1 cellular context compared by ENCODE assay signal in the genomic region with DNA sequence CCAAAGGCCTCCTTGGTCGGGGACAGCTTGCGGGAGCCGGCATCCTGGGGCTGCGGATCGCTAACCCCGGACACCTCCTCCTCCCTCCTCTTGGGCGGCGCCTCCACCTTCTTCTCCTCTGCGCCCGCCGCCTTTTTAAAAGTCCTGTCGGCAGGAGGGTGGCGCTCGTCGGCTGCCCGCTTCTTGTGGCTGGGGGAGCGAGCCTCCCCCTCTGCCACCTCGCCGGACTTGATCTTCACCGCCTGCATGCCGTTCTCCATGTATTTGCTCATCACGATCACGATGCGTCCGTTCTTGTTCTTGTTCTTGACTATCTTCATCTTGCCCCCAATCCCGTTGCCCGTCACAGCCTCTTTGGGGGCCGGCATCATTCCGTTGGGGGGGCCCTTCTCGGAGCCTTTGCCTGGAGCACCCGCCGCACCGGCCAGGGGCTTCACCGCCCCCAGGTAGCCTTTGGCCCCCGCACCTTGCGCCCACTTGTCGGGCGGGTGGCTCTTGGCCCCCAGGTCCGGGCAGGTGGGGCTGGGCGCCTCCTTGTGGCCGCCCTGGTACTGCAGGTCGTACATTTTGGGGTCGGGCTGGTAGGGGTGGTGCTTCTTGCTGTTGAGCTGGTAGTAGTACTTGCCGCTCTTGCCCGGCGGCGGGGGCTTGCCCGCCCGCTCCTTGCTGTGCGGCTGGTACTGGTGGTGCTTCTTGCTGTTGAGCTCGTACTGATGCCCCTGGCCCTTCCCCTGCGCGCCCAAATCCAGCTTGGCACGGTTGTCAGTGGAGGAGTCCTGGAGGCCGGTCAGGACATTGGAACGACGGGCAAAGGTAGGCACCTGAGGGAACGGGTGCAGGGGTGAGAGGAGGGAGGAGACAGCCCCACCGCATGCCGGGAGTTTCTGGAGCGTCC.
A peak's percentile ranks its signal among the peaks of the same experiment; 100 is the strongest.
TF ChIP-seq lines count a peak whose summit lies in the region.

No MANE protein-coding gene starts in this region.

TF ChIP-seq in HepG2, 621 proteins besides CTCF, POLR2A, EP300 and RAD21 (continued from another document and continues in another):
- TF ChIP-seq DMTF1 (CRISPR knock-in tag; IDR thresholded peaks at IDR 0.05) (no peak), SATB2 (CRISPR knock-in tag; IDR thresholded peaks at IDR 0.05) (no peak), ZNF260 (CRISPR knock-in tag; IDR thresholded peaks at IDR 0.05; ENCODE audit: borderline replicate concordance, low read depth) (no peak), ZNF350 (CRISPR knock-in tag; IDR thresholded peaks at IDR 0.05; ENCODE audit: borderline replicate concordance, low read depth) (peak; percentile 55; the same call in 1 of the 2 replicates), BCL6 (CRISPR knock-in tag; IDR thresholded peaks at IDR 0.05) (no peak), TOPORS (CRISPR knock-in tag; IDR thresholded peaks at IDR 0.05) (no peak), MXD4 (CRISPR knock-in tag; IDR thresholded peaks at IDR 0.05) (no peak), ZBTB7B (CRISPR knock-in tag; IDR thresholded peaks at IDR 0.05) (peak; percentile 82), ZBTB43 (CRISPR knock-in tag; conservative IDR thresholded peaks at IDR 0.05) (no peak), MTA3 (CRISPR knock-in tag; IDR thresholded peaks at IDR 0.05) (no peak)
- TF ChIP-seq, protein P1, sequence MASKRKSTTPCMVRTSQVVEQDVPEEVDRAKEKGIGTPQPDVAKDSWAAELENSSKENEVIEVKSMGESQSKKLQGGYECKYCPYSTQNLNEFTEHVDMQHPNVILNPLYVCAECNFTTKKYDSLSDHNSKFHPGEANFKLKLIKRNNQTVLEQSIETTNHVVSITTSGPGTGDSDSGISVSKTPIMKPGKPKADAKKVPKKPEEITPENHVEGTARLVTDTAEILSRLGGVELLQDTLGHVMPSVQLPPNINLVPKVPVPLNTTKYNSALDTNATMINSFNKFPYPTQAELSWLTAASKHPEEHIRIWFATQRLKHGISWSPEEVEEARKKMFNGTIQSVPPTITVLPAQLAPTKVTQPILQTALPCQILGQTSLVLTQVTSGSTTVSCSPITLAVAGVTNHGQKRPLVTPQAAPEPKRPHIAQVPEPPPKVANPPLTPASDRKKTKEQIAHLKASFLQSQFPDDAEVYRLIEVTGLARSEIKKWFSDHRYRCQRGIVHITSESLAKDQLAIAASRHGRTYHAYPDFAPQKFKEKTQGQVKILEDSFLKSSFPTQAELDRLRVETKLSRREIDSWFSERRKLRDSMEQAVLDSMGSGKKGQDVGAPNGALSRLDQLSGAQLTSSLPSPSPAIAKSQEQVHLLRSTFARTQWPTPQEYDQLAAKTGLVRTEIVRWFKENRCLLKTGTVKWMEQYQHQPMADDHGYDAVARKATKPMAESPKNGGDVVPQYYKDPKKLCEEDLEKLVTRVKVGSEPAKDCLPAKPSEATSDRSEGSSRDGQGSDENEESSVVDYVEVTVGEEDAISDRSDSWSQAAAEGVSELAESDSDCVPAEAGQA (IDR thresholded peaks at IDR 0.05; ENCODE audit: low read depth) = 0 out of 2 replicates have a peak, but pooled peaks have one; percentile 31
- TF ChIP-seq, protein P1 (CRISPR knock-in tag; IDR thresholded peaks at IDR 0.05; ENCODE audit: borderline replicate concordance) = no peak
- TF ChIP-seq, protein P2, sequence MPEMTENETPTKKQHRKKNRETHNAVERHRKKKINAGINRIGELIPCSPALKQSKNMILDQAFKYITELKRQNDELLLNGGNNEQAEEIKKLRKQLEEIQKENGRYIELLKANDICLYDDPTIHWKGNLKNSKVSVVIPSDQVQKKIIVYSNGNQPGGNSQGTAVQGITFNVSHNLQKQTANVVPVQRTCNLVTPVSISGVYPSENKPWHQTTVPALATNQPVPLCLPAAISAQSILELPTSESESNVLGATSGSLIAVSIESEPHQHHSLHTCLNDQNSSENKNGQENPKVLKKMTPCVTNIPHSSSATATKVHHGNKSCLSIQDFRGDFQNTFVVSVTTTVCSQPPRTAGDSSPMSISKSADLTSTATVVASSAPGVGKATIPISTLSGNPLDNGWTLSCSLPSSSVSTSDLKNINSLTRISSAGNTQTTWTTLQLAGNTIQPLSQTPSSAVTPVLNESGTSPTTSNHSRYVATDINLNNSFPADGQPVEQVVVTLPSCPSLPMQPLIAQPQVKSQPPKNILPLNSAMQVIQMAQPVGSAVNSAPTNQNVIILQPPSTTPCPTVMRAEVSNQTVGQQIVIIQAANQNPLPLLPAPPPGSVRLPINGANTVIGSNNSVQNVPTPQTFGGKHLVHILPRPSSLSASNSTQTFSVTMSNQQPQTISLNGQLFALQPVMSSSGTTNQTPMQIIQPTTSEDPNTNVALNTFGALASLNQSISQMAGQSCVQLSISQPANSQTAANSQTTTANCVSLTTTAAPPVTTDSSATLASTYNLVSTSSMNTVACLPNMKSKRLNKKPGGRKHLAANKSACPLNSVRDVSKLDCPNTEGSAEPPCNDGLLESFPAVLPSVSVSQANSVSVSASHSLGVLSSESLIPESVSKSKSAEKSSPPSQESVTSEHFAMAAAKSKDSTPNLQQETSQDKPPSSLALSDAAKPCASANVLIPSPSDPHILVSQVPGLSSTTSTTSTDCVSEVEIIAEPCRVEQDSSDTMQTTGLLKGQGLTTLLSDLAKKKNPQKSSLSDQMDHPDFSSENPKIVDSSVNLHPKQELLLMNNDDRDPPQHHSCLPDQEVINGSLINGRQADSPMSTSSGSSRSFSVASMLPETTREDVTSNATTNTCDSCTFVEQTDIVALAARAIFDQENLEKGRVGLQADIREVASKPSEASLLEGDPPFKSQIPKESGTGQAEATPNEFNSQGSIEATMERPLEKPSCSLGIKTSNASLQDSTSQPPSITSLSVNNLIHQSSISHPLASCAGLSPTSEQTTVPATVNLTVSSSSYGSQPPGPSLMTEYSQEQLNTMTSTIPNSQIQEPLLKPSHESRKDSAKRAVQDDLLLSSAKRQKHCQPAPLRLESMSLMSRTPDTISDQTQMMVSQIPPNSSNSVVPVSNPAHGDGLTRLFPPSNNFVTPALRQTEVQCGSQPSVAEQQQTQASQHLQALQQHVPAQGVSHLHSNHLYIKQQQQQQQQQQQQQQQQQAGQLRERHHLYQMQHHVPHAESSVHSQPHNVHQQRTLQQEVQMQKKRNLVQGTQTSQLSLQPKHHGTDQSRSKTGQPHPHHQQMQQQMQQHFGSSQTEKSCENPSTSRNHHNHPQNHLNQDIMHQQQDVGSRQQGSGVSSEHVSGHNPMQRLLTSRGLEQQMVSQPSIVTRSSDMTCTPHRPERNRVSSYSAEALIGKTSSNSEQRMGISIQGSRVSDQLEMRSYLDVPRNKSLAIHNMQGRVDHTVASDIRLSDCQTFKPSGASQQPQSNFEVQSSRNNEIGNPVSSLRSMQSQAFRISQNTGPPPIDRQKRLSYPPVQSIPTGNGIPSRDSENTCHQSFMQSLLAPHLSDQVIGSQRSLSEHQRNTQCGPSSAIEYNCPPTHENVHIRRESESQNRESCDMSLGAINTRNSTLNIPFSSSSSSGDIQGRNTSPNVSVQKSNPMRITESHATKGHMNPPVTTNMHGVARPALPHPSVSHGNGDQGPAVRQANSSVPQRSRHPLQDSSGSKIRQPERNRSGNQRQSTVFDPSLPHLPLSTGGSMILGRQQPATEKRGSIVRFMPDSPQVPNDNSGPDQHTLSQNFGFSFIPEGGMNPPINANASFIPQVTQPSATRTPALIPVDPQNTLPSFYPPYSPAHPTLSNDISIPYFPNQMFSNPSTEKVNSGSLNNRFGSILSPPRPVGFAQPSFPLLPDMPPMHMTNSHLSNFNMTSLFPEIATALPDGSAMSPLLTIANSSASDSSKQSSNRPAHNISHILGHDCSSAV (CRISPR knock-in tag; IDR thresholded peaks at IDR 0.05; ENCODE audit: borderline replicate concordance) = no peak
- TF ChIP-seq, protein P3, sequence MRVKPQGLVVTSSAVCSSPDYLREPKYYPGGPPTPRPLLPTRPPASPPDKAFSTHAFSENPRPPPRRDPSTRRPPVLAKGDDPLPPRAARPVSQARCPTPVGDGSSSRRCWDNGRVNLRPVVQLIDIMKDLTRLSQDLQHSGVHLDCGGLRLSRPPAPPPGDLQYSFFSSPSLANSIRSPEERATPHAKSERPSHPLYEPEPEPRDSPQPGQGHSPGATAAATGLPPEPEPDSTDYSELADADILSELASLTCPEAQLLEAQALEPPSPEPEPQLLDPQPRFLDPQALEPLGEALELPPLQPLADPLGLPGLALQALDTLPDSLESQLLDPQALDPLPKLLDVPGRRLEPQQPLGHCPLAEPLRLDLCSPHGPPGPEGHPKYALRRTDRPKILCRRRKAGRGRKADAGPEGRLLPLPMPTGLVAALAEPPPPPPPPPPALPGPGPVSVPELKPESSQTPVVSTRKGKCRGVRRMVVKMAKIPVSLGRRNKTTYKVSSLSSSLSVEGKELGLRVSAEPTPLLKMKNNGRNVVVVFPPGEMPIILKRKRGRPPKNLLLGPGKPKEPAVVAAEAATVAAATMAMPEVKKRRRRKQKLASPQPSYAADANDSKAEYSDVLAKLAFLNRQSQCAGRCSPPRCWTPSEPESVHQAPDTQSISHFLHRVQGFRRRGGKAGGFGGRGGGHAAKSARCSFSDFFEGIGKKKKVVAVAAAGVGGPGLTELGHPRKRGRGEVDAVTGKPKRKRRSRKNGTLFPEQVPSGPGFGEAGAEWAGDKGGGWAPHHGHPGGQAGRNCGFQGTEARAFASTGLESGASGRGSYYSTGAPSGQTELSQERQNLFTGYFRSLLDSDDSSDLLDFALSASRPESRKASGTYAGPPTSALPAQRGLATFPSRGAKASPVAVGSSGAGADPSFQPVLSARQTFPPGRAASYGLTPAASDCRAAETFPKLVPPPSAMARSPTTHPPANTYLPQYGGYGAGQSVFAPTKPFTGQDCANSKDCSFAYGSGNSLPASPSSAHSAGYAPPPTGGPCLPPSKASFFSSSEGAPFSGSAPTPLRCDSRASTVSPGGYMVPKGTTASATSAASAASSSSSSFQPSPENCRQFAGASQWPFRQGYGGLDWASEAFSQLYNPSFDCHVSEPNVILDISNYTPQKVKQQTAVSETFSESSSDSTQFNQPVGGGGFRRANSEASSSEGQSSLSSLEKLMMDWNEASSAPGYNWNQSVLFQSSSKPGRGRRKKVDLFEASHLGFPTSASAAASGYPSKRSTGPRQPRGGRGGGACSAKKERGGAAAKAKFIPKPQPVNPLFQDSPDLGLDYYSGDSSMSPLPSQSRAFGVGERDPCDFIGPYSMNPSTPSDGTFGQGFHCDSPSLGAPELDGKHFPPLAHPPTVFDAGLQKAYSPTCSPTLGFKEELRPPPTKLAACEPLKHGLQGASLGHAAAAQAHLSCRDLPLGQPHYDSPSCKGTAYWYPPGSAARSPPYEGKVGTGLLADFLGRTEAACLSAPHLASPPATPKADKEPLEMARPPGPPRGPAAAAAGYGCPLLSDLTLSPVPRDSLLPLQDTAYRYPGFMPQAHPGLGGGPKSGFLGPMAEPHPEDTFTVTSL (CRISPR knock-in tag; IDR thresholded peaks at IDR 0.05; ENCODE audit: borderline replicate concordance) = no peak
